In the genomic region with DNA sequence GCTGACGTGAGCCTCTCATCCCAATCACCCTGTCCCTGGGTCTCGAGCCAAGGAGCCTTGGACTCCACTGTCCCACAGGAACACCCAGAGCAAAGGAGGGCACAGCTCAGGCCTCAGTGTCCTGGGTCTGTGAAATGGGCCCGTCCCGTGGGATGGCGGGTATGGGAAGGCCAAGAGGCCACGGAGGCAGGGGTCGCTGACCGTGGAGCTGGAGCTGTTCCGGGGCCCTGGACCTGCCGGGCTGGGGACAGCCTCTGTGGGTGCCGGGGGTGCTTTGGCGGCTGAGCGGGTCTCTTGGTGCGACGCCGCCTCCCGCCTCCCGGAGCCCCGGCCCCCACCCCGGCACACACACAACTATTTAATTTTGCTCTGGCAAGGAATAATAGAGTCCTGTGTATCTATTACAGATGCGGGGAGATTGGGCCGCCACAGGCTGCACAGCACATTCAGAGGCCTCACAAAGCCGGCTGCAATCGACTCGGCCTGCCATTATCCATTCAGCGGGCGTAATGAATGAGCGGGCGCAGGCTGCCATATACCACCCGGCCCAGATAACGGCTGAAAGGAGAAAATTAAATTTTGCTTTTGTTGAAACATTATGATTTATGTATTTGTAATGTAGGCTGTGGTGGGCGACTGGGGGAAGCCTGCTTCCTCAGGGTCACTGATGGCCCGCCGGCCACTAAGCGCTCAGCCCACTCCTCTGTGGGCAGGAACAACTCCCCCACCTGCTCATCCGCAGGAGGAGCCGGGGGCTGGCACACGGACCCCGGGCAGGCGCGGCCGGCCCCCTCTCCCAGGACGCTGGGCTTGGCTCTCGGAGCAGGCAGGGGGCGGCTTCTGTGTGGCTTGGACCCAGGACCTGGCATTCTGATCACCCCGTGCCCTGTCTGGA, we compare ENCODE assay signal across 14 cellular contexts.
"Had no signal": no experiment of that assay in that cellular context is flagged by ENCODE, and none has a peak within 500 bp of the region (broad histone marks: within the 10 kb centered on the region; RNA-seq: fewer than 3 reads in every experiment).

No MANE protein-coding gene starts in this region.

- H3K4me3 ChIP-seq: ovary, testis had no signal

- H3K4me1 ChIP-seq: testis had no signal

- H3K27ac Mint-ChIP-seq: activated CD4-positive, alpha-beta memory T cell treated with anti-CD3 and anti-CD28 coated beads, Interleukin-2, amount 10 ng/mL, durations not matched to agents 7 days and 5 days; activated CD4-positive, alpha-beta T cell treated with anti-CD3 and anti-CD28 coated beads for 36 hours; activated naive CD4-positive, alpha-beta T cell treated with anti-CD3 and anti-CD28 coated beads, Interleukin-2, amount 50 U/mL, for 24 hours; memory B cell; stimulated activated naive CD8-positive, alpha-beta T cell treated with anti-CD3 and anti-CD28 coated beads, Interleukin-15, amount 100 ng/mL, for 72 hours; T-cell had no signal

- H3K36me3 Mint-ChIP-seq: T-cell had no signal

- ATAC-seq: activated CD4-positive, alpha-beta T cell treated with anti-CD3 and anti-CD28 coated beads for 36 hours; stimulated activated naive CD8-positive, alpha-beta T cell treated with anti-CD3 and anti-CD28 coated beads, Interleukin-15, amount 100 ng/mL, for 72 hours; T-cell had no signal

- H3K4me3 Mint-ChIP-seq: activated CD4-positive, alpha-beta memory T cell treated with anti-CD3 and anti-CD28 coated beads, Interleukin-2, amount 10 ng/mL, durations not matched to agents 7 days and 5 days; activated CD4-positive, alpha-beta T cell treated with anti-CD3 and anti-CD28 coated beads for 36 hours; activated naive CD4-positive, alpha-beta T cell treated with anti-CD3 and anti-CD28 coated beads, Interleukin-2, amount 50 U/mL, for 24 hours; memory B cell; stimulated activated naive CD8-positive, alpha-beta T cell treated with anti-CD3 and anti-CD28 coated beads, Interleukin-15, amount 100 ng/mL, for 72 hours; T-cell had no signal

- H3K27ac ChIP-seq: brain microvascular endothelial cell, ovary, testis had no signal

- H3K9me3 ChIP-seq: ovary, testis had no signal

- H3K27me3 ChIP-seq: brain microvascular endothelial cell, ovary, testis had no signal

- H3K4me1 Mint-ChIP-seq: activated CD4-positive, alpha-beta memory T cell treated with anti-CD3 and anti-CD28 coated beads, Interleukin-2, amount 10 ng/mL, durations not matched to agents 7 days and 5 days; activated CD4-positive, alpha-beta T cell treated with anti-CD3 and anti-CD28 coated beads for 36 hours; activated naive CD4-positive, alpha-beta T cell treated with anti-CD3 and anti-CD28 coated beads, Interleukin-2, amount 50 U/mL, for 24 hours; memory B cell; stimulated activated naive CD8-positive, alpha-beta T cell treated with anti-CD3 and anti-CD28 coated beads, Interleukin-15, amount 100 ng/mL, for 72 hours; T-cell had no signal

- H3K36me3 ChIP-seq: brain microvascular endothelial cell, ovary had no signal

- DNase-seq: activated CD4-positive, alpha-beta memory T cell treated with anti-CD3 and anti-CD28 coated beads, Interleukin-2, amount 10 ng/mL, durations not matched to agents 7 days and 5 days; activated CD4-positive, alpha-beta T cell treated with anti-CD3 and anti-CD28 coated beads for 36 hours; brain microvascular endothelial cell; cerebellar nuclear complex; dermis blood vessel endothelial cell; hippocampal formation; stimulated activated CD4-positive, alpha-beta T cell treated with anti-CD3 and anti-CD28 coated beads, Interleukin-4, amount 100 ng/mL, for 1 hour; stimulated activated naive CD8-positive, alpha-beta T cell treated with anti-CD3 and anti-CD28 coated beads, Interleukin-15, amount 100 ng/mL, for 72 hours; T1000; testis had no signal
